In the genomic region with DNA sequence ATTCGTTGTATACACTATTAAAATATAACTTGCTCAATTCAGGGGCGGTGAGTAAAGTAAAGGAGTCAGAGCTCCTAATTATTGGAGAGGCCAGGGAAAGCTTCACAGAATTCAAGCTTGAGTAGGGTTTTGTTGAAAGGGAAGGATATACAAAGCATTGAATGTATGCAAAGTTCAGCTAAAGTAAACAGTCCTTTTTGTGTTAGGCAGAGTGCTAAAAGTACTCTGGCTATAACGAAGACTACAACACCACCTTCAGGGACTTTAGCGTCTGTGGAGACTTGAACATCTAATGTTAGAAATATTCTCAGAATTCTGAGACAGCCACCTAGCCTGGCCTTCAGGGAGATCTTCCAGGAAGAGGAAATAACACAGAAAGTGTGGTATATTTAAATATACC, we compare ENCODE assay signal across 8 cellular contexts. TPM values are rescaled to one million over a fixed set of nuclear protein-coding genes. Genes with fewer than 3 reads are reported as not detected.
DNase-seq lines count a peak whose midpoint lies in the region; ATAC-seq and TF ChIP-seq lines count a peak whose summit lies in the region.

No MANE protein-coding gene starts in this region.

- H3K9me3 ChIP-seq in PC-9 (ENCODE audit: insufficient read depth, low read depth) = no peaks in the 10 kb centered on the region
- no peaks in the 10 kb centered on the region for H3K9me3 ChIP-seq in esophagus (ENCODE audit: control insufficient read depth in 2 of 2, insufficient read depth in 1 of 2, low read depth in 1 of 2, low read length in 1 of 2)

- H3F3A ChIP-seq in PC-9 (ENCODE audit: insufficient read depth, low read depth) = peaks cover 9% of the 10 kb centered on the region

- TF ChIP-seq CTCF in PC-9 (conservative IDR thresholded peaks at IDR 0.05) = no peak

- H3K4me3 Mint-ChIP-seq in activated CD8-positive, alpha-beta memory T cell treated with anti-CD3 and anti-CD28 coated beads, Interleukin-2, amount 10 ng/mL, durations not matched to agents 7 days and 5 days = peak overlapping the region; percentile 84
- peak overlapping the region; percentile 94 to 99 for H3K4me3 Mint-ChIP-seq in stimulated activated naive B cell treated with anti-CD40 and anti-IgM and Interleukin-4, amounts not matched to agents 10 μg/mL and 1 μg/mL and 100 μg/mL, for 72 hours

- no peaks in the 10 kb centered on the region for H3K9me3 Mint-ChIP-seq in activated CD8-positive, alpha-beta memory T cell treated with anti-CD3 and anti-CD28 coated beads, Interleukin-2, amount 10 ng/mL, durations not matched to agents 7 days and 5 days (ENCODE audit: low read depth)
- H3K9me3 Mint-ChIP-seq in stimulated activated naive B cell treated with anti-CD40 and anti-IgM and Interleukin-4, amounts not matched to agents 10 μg/mL and 1 μg/mL and 100 μg/mL, for 72 hours = no peaks in the 10 kb centered on the region

- H3K36me3 Mint-ChIP-seq in activated CD8-positive, alpha-beta memory T cell treated with anti-CD3 and anti-CD28 coated beads, Interleukin-2, amount 10 ng/mL, durations not matched to agents 7 days and 5 days = peaks cover 3% of the 10 kb centered on the region
- peaks cover 16 to 19% of the 10 kb centered on the region in 2 donors for H3K36me3 Mint-ChIP-seq in stimulated activated naive B cell treated with anti-CD40 and anti-IgM and Interleukin-4, amounts not matched to agents 10 μg/mL and 1 μg/mL and 100 μg/mL, for 72 hours

- no peak overlapping the region for H3K27ac ChIP-seq in PC-9
- peak overlapping the region; percentile 85 to 93 for H3K27ac ChIP-seq in esophagus (ENCODE audit: low read depth in 2 of 2, low read length in 1 of 2)

- H3K4me3 ChIP-seq in PC-9 (peak overlapping the region; percentile 70), esophagus (ENCODE audit: low read depth in 1 of 2, low read length in 2 of 2) (peak overlapping the region in 1 of 2 donors; percentile 46)

- H3K4me1 ChIP-seq in PC-9 (replicated peaks; ENCODE audit: insufficient read depth) = peaks cover 22% of the 10 kb centered on the region
- H3K4me1 ChIP-seq in esophagus (ENCODE audit: control insufficient read depth in 2 of 2, insufficient read depth in 2 of 2, low read length in 1 of 2) = peaks cover 0 to 9% of the 10 kb centered on the region in 2 donors

- H2AFZ ChIP-seq in PC-9 = peak overlapping the region; percentile 84; the same call in 1 of the 2 replicates

- H3K27me3 ChIP-seq in PC-9 (ENCODE audit: insufficient read depth, low read depth) (no peaks in the 10 kb centered on the region), esophagus (ENCODE audit: control insufficient read depth in 1 of 2, insufficient read depth in 2 of 2, low read length in 2 of 2) (no peaks in the 10 kb centered on the region)

- H3K4me2 ChIP-seq in PC-9 = peak overlapping the region; percentile 87

- H3K79me2 ChIP-seq in PC-9 (ENCODE audit: low read depth) = no peaks in the 10 kb centered on the region

- intact Hi-C loops in PC-9 (cut with micrococcal nuclease; ENCODE audit: unreplicated experiment) = no loop called here

- BruUV-seq in PC-9 (replicated peaks; lab: Mats Ljungman, UMichigan) = no TSS peak

- no peak overlapping the region for H3K27ac Mint-ChIP-seq in activated CD8-positive, alpha-beta memory T cell treated with anti-CD3 and anti-CD28 coated beads, Interleukin-2, amount 10 ng/mL, durations not matched to agents 7 days and 5 days
- H3K27ac Mint-ChIP-seq in stimulated activated naive B cell treated with anti-CD40 and anti-IgM and Interleukin-4, amounts not matched to agents 10 μg/mL and 1 μg/mL and 100 μg/mL, for 72 hours = peak overlapping the region; percentile 94

- CTCF ChIA-PET in activated CD8-positive, alpha-beta memory T cell treated with anti-CD3 and anti-CD28 coated beads, Interleukin-2, amount 10 ng/mL, durations not matched to agents 7 days and 5 days (lab: Charles Lee) = interaction anchor here (0.7 to 3.8 kb wide), 11 partner anchors 16 to 494 kb away, joined by 3 to 32 read pairs (median 6); partner anchors contain the start of genes CA14, MCL1 and TARS2
- CTCF ChIA-PET in PC-9 (lab: Charles Lee) = interaction anchor here (0.6 to 1.1 kb wide), 4 partner anchors 13 to 265 kb away, joined by 3 to 6 read pairs (median 6); no protein-coding TSS in a partner anchor

- H3K4me1 Mint-ChIP-seq in activated CD8-positive, alpha-beta memory T cell treated with anti-CD3 and anti-CD28 coated beads, Interleukin-2, amount 10 ng/mL, durations not matched to agents 7 days and 5 days = peaks cover 20% of the 10 kb centered on the region
- peaks cover 25 to 43% of the 10 kb centered on the region in 2 donors for H3K4me1 Mint-ChIP-seq in stimulated activated naive B cell treated with anti-CD40 and anti-IgM and Interleukin-4, amounts not matched to agents 10 μg/mL and 1 μg/mL and 100 μg/mL, for 72 hours

- ATAC-seq in activated CD8-positive, alpha-beta memory T cell treated with anti-CD3 and anti-CD28 coated beads, Interleukin-2, amount 10 ng/mL, durations not matched to agents 7 days and 5 days = no peak
- ATAC-seq in stimulated activated naive B cell treated with anti-CD40 and anti-IgM and Interleukin-4, amounts not matched to agents 10 μg/mL and 1 μg/mL and 100 μg/mL, for 72 hours (replicated peaks) = peak; percentile 24 to 33
- ATAC-seq in HG02678 (IDR thresholded peaks at IDR 0.05; ENCODE audit: unreplicated experiment) = no peak
- no peak for ATAC-seq in GM21825 (IDR thresholded peaks at IDR 0.05; ENCODE audit: unreplicated experiment)
- no peak for ATAC-seq in GM18502 (IDR thresholded peaks at IDR 0.05; ENCODE audit: poor library complexity, unreplicated experiment)

- 29 to 38% methylated on average over 4 of the region's 4 CpGs for whole genome bisulfite sequencing in esophagus, 2 donors

- H3K36me3 ChIP-seq in PC-9 (ENCODE audit: low read depth) (no peaks in the 10 kb centered on the region), esophagus (ENCODE audit: control insufficient read depth in 2 of 2, insufficient read depth in 2 of 2, low read length in 1 of 2) (peaks cover 0 to 2% of the 10 kb centered on the region in 2 donors)

- H3K27me3 Mint-ChIP-seq in activated CD8-positive, alpha-beta memory T cell treated with anti-CD3 and anti-CD28 coated beads, Interleukin-2, amount 10 ng/mL, durations not matched to agents 7 days and 5 days = no peaks in the 10 kb centered on the region
- no peaks in the 10 kb centered on the region for H3K27me3 Mint-ChIP-seq in stimulated activated naive B cell treated with anti-CD40 and anti-IgM and Interleukin-4, amounts not matched to agents 10 μg/mL and 1 μg/mL and 100 μg/mL, for 72 hours

- H4K20me1 ChIP-seq in PC-9 (ENCODE audit: insufficient read depth) = no peaks in the 10 kb centered on the region

- DNase-seq in activated CD8-positive, alpha-beta memory T cell treated with anti-CD3 and anti-CD28 coated beads, Interleukin-2, amount 10 ng/mL, durations not matched to agents 7 days and 5 days = no peak
- no peak for DNase-seq in activated CD8-positive, alpha-beta memory T cell treated with anti-CD3 and anti-CD28 coated beads for 24 hours
- DNase-seq in PC-9 = no peak
- DNase-seq in stimulated activated naive B cell treated with anti-CD40 and anti-IgM and Interleukin-4, amounts not matched to agents 10 μg/mL and 1 μg/mL and 100 μg/mL, for 72 hours = peak; percentile 6

- no peaks in the 10 kb centered on the region for H3K9me2 ChIP-seq in PC-9 (ENCODE audit: insufficient read depth)

- POLR2A ChIA-PET in PC-9 (lab: Charles Lee; ENCODE audit: unreplicated experiment) = interaction anchor here (0.6 to 1.3 kb wide), 4 partner anchors 9 to 322 kb away, joined by 3 to 29 read pairs (median 8); partner anchors contain the start of gene ECM1

RNA-seq across cellular contexts. Expression of gene FALEC, which starts 1.1 kb away (rescaled TPM):
- total RNA-seq in activated CD8-positive, alpha-beta memory T cell treated with anti-CD3 and anti-CD28 coated beads, Interleukin-2, amount 10 ng/mL, durations not matched to agents 7 days and 5 days = under 1 TPM in 1 of 2 experiments, not detected in 1; 0.59 TPM
- total RNA-seq in PC-9 (2021) = 0.94 and 2.1 TPM in 2 replicates
- polyA plus RNA-seq in esophagus = 1 to 10 TPM; 2.1 to 4.6 TPM

RNA-seq across cellular contexts. Expression of gene ECM1, which starts 8.7 kb away (rescaled TPM):
- 1 to 10 TPM; 1.0 to 1.3 TPM for total RNA-seq in activated CD8-positive, alpha-beta memory T cell treated with anti-CD3 and anti-CD28 coated beads, Interleukin-2, amount 10 ng/mL, durations not matched to agents 7 days and 5 days
- total RNA-seq in PC-9 (2021) = 6.3 and 10.3 TPM in 2 replicates
- 1,000 to 10,000 TPM; 1,189 to 4,054 TPM for polyA plus RNA-seq in esophagus

RNA-seq across cellular contexts. Expression of gene TARS2, which starts 29.4 kb away (rescaled TPM):
- 10 to 100 TPM; 51.0 to 51.8 TPM for total RNA-seq in activated CD8-positive, alpha-beta memory T cell treated with anti-CD3 and anti-CD28 coated beads, Interleukin-2, amount 10 ng/mL, durations not matched to agents 7 days and 5 days
- 44.8 and 46.0 TPM in 2 replicates for total RNA-seq in PC-9 (2021)
- 10 to 100 TPM; 14.1 to 26.7 TPM for polyA plus RNA-seq in esophagus

RNA-seq across cellular contexts. Expression of gene ADAMTSL4, which starts 32.6 kb away (rescaled TPM):
- under 1 TPM; 0.18 to 0.35 TPM for total RNA-seq in activated CD8-positive, alpha-beta memory T cell treated with anti-CD3 and anti-CD28 coated beads, Interleukin-2, amount 10 ng/mL, durations not matched to agents 7 days and 5 days
- 67.9 and 76.7 TPM in 2 replicates for total RNA-seq in PC-9 (2021)
- polyA plus RNA-seq in esophagus = 100 to 1,000 TPM in 1 of 2 donors, 10 to 100 TPM in 1; 43.2 to 108 TPM

Comparison
In these comparisons a context has a peak if more than half of its experiments do, and no peak if none do; other contexts are left out.
1. ATAC-seq: peak in stimulated activated naive B cell treated with anti-CD40 and anti-IgM and Interleukin-4, amounts not matched to agents 10 μg/mL and 1 μg/mL and 100 μg/mL, for 72 hours (2 of 2); none in activated CD8-positive, alpha-beta memory T cell treated with anti-CD3 and anti-CD28 coated beads, Interleukin-2, amount 10 ng/mL, durations not matched to agents 7 days and 5 days (single experiment), HG02678 (single experiment), GM21825 (single experiment) and GM18502 (single experiment).